In the genomic region with DNA sequence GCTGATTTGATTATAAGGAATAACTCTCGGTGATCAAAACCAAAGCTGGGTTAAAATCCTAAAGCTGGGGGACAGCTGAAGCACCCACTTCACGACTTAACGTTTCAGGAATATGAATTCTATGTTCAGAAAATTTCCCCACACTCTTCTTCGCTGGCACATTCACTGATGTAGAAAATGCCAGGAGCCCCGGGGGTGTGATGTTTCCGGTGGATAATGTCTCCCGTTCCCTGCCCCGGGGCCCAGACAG, we compare ENCODE assay signal across 8 cellular contexts.
A peak's percentile ranks its signal among the peaks of the same experiment; 100 is the strongest.
DNase-seq lines count a peak whose midpoint lies in the region; ATAC-seq, FAIRE-seq and TF ChIP-seq lines count a peak whose summit lies in the region.

No MANE protein-coding gene starts in this region.

- no peak for TF ChIP-seq CTCF in ascending aorta (IDR thresholded peaks at IDR 0.05)
- no peak for TF ChIP-seq CTCF in kidney epithelial cell (IDR thresholded peaks at IDR 0.05; ENCODE audit: insufficient read depth, low read length, poor library complexity, severe bottlenecking)
- TF ChIP-seq CTCF in suprapubic skin (IDR thresholded peaks at IDR 0.05): no peak

- DNase-seq in NCI-H510A (lab: John Stamatoyannopoulos, UW) (peak; percentile 12), NCI-H510A treated with DMSO at 0.1 percent for 48 hours (lab: John Stamatoyannopoulos, UW) (no peak), ascending aorta (ENCODE audit: low spot score in 2 of 2) (no peak), kidney epithelial cell (ENCODE audit: low read depth) (no peak), suprapubic skin (ENCODE audit: low spot score in 2 of 2) (peak in 1 of 2 donors; percentile 65), SIG-M5 treated with dmso at 0.1 percent for 504 hours (lab: John Stamatoyannopoulos, UW; ENCODE audit: unreplicated experiment) (no peak), RCC 7860 (ENCODE audit: low spot score) (no peak)

- no peak for TF ChIP-seq EP300 in suprapubic skin (IDR thresholded peaks at IDR 0.05)

- H3K27me3 ChIP-seq in ascending aorta (no peaks in the 10 kb centered on the region), kidney epithelial cell (ENCODE audit: control insufficient read depth, insufficient read depth, low read length) (no peaks in the 10 kb centered on the region), suprapubic skin (no peaks in the 10 kb centered on the region)

- H3K9me3 ChIP-seq in ascending aorta (no peaks in the 10 kb centered on the region), suprapubic skin (no peaks in the 10 kb centered on the region)

- peak overlapping the region; percentile 48 to 73 for H3K4me3 ChIP-seq in ascending aorta
- H3K4me3 ChIP-seq in kidney epithelial cell (ENCODE audit: low read depth, low read length): peak overlapping the region; percentile 56
- peak overlapping the region; percentile 57 for H3K4me3 ChIP-seq in suprapubic skin

- H3K36me3 ChIP-seq in ascending aorta (no peaks in the 10 kb centered on the region), kidney epithelial cell (ENCODE audit: control insufficient read depth, insufficient read depth, low read length) (no peaks in the 10 kb centered on the region), suprapubic skin (no peaks in the 10 kb centered on the region)

- no peak for FAIRE-seq in RCC 7860 (lab: Jason Lieb, UNC)

- H3K4me1 ChIP-seq in ascending aorta: no peaks in the 10 kb centered on the region
- H3K4me1 ChIP-seq in suprapubic skin: peaks cover 15% of the 10 kb centered on the region

- no peak for TF ChIP-seq POLR2A in suprapubic skin (IDR thresholded peaks at IDR 0.05)

- H3K27ac ChIP-seq in ascending aorta (no peak overlapping the region), suprapubic skin (peak overlapping the region; percentile 78)

- ATAC-seq in GM18909 (IDR thresholded peaks at IDR 0.05; ENCODE audit: poor library complexity, unreplicated experiment): no peak

- 3% methylated on average over 7 of the region's 8 CpGs for WGBS in suprapubic skin

- intact Hi-C loops in ascending aorta (cut with DNase I): no loop called here
